Comparison of ENCODE assay signal across 26 cellular contexts in genomic region chr18:62374410-62374965, GRCh38. TPM values are rescaled to one million over a fixed set of nuclear protein-coding genes. Genes with fewer than 3 reads are reported as not detected.
DNase-seq lines count a peak whose midpoint lies in the region; ATAC-seq, FAIRE-seq and TF ChIP-seq lines count a peak whose summit lies in the region.
"Had no signal": no experiment of that assay in that cellular context is flagged by ENCODE, and none has a peak within 500 bp of the region (broad histone marks: within the 10 kb centered on the region; RNA-seq: fewer than 3 reads in every experiment).

No MANE protein-coding gene starts in this region.

- H3K4me1 Mint-ChIP-seq in T-helper 17 cell = no peaks in the 10 kb centered on the region
- H3K4me1 Mint-ChIP-seq: CD4-positive, alpha-beta memory T cell had no signal

- H3K4me3 ChIP-seq in HAP-1 (no peak overlapping the region), iPS-20b (ENCODE audit: low read length) (no peak overlapping the region), brain microvascular endothelial cell (ENCODE audit: low read depth, low read length) (no peak overlapping the region)
- H3K4me3 ChIP-seq: BLaER1 treated with 17β-estradiol and CSF1 and Interleukin-3, amounts not matched to agents 10 nM and 100 nM had no signal

- H3K27me3 Mint-ChIP-seq in T-helper 17 cell = peaks cover 15% of the 10 kb centered on the region

- peaks cover 43% of the 10 kb centered on the region for H3K4me1 ChIP-seq in HAP-1
- H3K4me1 ChIP-seq in iPS-20b (ENCODE audit: insufficient read depth, low read length) = peaks cover 14% of the 10 kb centered on the region

- H3K9me3 ChIP-seq in HAP-1 = no peaks in the 10 kb centered on the region
- H3K9me3 ChIP-seq in T-helper 17 cell (ENCODE audit: control insufficient read depth, low read length, poor library complexity, severe bottlenecking) = no peaks in the 10 kb centered on the region
- no peaks in the 10 kb centered on the region for H3K9me3 ChIP-seq in iPS-20b (ENCODE audit: insufficient read depth, low read depth, low read length)
- H3K9me3 ChIP-seq: BLaER1 treated with 17β-estradiol and CSF1 and Interleukin-3, amounts not matched to agents 10 nM and 100 nM; SK-N-SH had no signal

- H3K4me3 Mint-ChIP-seq in T-helper 17 cell = no peak overlapping the region
- H3K4me3 Mint-ChIP-seq: CD4-positive, alpha-beta memory T cell; HFFc6 had no signal

- TF ChIP-seq CTCF in D721Med (IDR thresholded peaks at IDR 0.05; ENCODE audit: insufficient read depth, missing control alignments) (no peak), brain microvascular endothelial cell (IDR thresholded peaks at IDR 0.05; ENCODE audit: low read depth, low read length, missing control alignments) (no peak)

- H3K36me3 ChIP-seq in HAP-1 (replicated peaks) = peaks cover 33% of the 10 kb centered on the region
- H3K36me3 ChIP-seq in iPS-20b (ENCODE audit: insufficient read depth, low read depth, low read length) = peaks cover 40% of the 10 kb centered on the region; the same call in 1 of the 2 replicates
- no peaks in the 10 kb centered on the region for H3K36me3 ChIP-seq in brain microvascular endothelial cell (replicated peaks)

- no peak for DNase-seq in D721Med (ENCODE audit: insufficient read length, low spot score)
- DNase-seq in HAP-1 (ENCODE audit: low spot score in 2 of 2) = peak; percentile 60 to 95
- DNase-seq in T-helper 17 cell = no peak
- no peak for DNase-seq in brain microvascular endothelial cell
- DNase-seq in globus pallidus (ENCODE audit: low spot score) = no peak
- DNase-seq in cerebellum (ENCODE audit: low spot score) = no peak
- DNase-seq: CD4-positive, alpha-beta memory T cell; COR-L47; DMS 273 treated with DMSO at 0.1 percent for 48 hours; DMS79 treated with DMSO at 0.1 percent for 48 hours; H7; HFFc6; Karpas-422; NCI-H1092; NCI-H1417 treated with DMSO at 0.1 percent for 48 hours; NCI-H1694 treated with DMSO at 0.1 percent for 48 hours; NCI-H2081; NCI-H2227 treated with DMSO at 0.1 percent for 48 hours; NCI-H526 treated with DMSO at 0.1 percent for 48 hours; OCI-M1; SK-N-SH; SW 1271 had no signal

- in situ Hi-C loops in HAP-1 (cut with MboI; ENCODE audit: low sequenced_read_pairs) (no loop called here), brain microvascular endothelial cell (cut with HindIII; ENCODE audit: low pct_ligation_motif_present, low sequenced_read_pairs) (no loop called here)

- peak overlapping the region; percentile 8 for H3K27ac Mint-ChIP-seq in T-helper 17 cell
- H3K27ac Mint-ChIP-seq: HFFc6 had no signal

- H3K36me3 Mint-ChIP-seq in T-helper 17 cell (ENCODE audit: low read depth) = no peaks in the 10 kb centered on the region
- H3K36me3 Mint-ChIP-seq: CD4-positive, alpha-beta memory T cell had no signal

- peak; percentile 98 for FAIRE-seq in D721Med (lab: Jason Lieb, UNC)
- FAIRE-seq: HepG2 had no signal

- no peak overlapping the region for H3K9ac ChIP-seq in iPS-20b (ENCODE audit: low read depth, low read length)
- H3K9ac ChIP-seq: BLaER1 treated with 17β-estradiol and CSF1 and Interleukin-3, amounts not matched to agents 10 nM and 100 nM; SK-N-SH had no signal

- H3K27ac ChIP-seq in iPS-20b (ENCODE audit: low read length) = peak overlapping the region; percentile 5
- H3K27ac ChIP-seq in brain microvascular endothelial cell = no peak overlapping the region
- H3K27ac ChIP-seq: BLaER1 treated with 17β-estradiol and CSF1 and Interleukin-3, amounts not matched to agents 10 nM and 100 nM had no signal

- no peaks in the 10 kb centered on the region for H3K27me3 ChIP-seq in HAP-1 (ENCODE audit: low read depth)
- no peaks in the 10 kb centered on the region for H3K27me3 ChIP-seq in iPS-20b (ENCODE audit: insufficient read depth, low read length)
- H3K27me3 ChIP-seq in brain microvascular endothelial cell (replicated peaks) = no peaks in the 10 kb centered on the region

- no peak for ATAC-seq in T-helper 17 cell
- ATAC-seq in HG03135 (IDR thresholded peaks at IDR 0.05; ENCODE audit: unreplicated experiment) = no peak
- ATAC-seq: HepG2 had no signal

RNA-seq across cellular contexts. Expression of gene TNFRSF11A, which starts 49.4 kb away (rescaled TPM):
- 1 to 10 TPM; 1.2 to 3.1 TPM for total RNA-seq in T-helper 17 cell
- total RNA-seq in cerebellum = 1.1 TPM

Comparison
In these comparisons a context has a peak if more than half of its experiments do, and no peak if none do; other contexts are left out.
1. DNase-seq: peak in HAP-1 (2 of 2); none in D721Med (single experiment), T-helper 17 cell (0 of 3), brain microvascular endothelial cell (single experiment), globus pallidus (single experiment) and cerebellum (single experiment).